Comparison of ENCODE assay signal across 1 cellular context in genomic region chr10:103493911-103494877, GRCh38.
TF ChIP-seq lines count a peak whose summit lies in the region.

No MANE protein-coding gene starts in this region.

TF ChIP-seq in HEK293, 187 proteins besides CTCF, POLR2A, EP300 and RAD21 (continued from another document and continues in another):
- TF ChIP-seq ELK4 (IDR thresholded peaks at IDR 0.05; ENCODE audit: borderline replicate concordance, low read depth, low read length) (no peak), ZNF768 (tag by site-specific recombination; IDR thresholded peaks at IDR 0.05) (no peak), ZSCAN5A (tag by site-specific recombination; IDR thresholded peaks at IDR 0.05) (no peak), ZSCAN16 (tag by site-specific recombination; IDR thresholded peaks at IDR 0.05) (no peak), ZNF596 (tag by site-specific recombination; IDR thresholded peaks at IDR 0.05) (no peak), ZBTB7A (tag by site-specific recombination; IDR thresholded peaks at IDR 0.05; ENCODE audit: low read depth) (0 out of 2 replicates have a peak, but pooled peaks have one; percentile 31), ZNF624 (tag by site-specific recombination; IDR thresholded peaks at IDR 0.05) (no peak), ZNF654 (tag by site-specific recombination; IDR thresholded peaks at IDR 0.05; ENCODE audit: low read depth) (no peak), ZNF501 (tag by site-specific recombination; IDR thresholded peaks at IDR 0.05) (no peak), ZFP69B (tag by site-specific recombination; IDR thresholded peaks at IDR 0.05) (no peak), ATF2 (tag by site-specific recombination; IDR thresholded peaks at IDR 0.05; ENCODE audit: low read depth) (no peak), ZNF433 (tag by site-specific recombination; IDR thresholded peaks at IDR 0.05; ENCODE audit: low read depth) (no peak), ZNF423 (tag by site-specific recombination; IDR thresholded peaks at IDR 0.05) (0 out of 2 replicates have a peak, but pooled peaks have one; percentile 16), KLF1 (tag by site-specific recombination; IDR thresholded peaks at IDR 0.05) (no peak), SCRT1 (tag by site-specific recombination; IDR thresholded peaks at IDR 0.05; ENCODE audit: borderline replicate concordance) (peak; percentile 95), ZNF785 (tag by site-specific recombination; IDR thresholded peaks at IDR 0.05) (no peak), ZNF184 (tag by site-specific recombination; IDR thresholded peaks at IDR 0.05) (no peak), ZNF521 (tag by site-specific recombination; IDR thresholded peaks at IDR 0.05) (no peak), HOXC10 (CRISPR knock-in tag; IDR thresholded peaks at IDR 0.05) (no peak), ZNF37A (tag by site-specific recombination; IDR thresholded peaks at IDR 0.05) (no peak), ZNF621 (tag by site-specific recombination; IDR thresholded peaks at IDR 0.05) (no peak), ZNF76 (tag by site-specific recombination; IDR thresholded peaks at IDR 0.05; ENCODE audit: borderline replicate concordance, low read depth) (peak; percentile 45; the same call in 1 of the 2 replicates), ZBTB8A (tag by site-specific recombination; IDR thresholded peaks at IDR 0.05) (no peak), ZBTB21 (tag by site-specific recombination; IDR thresholded peaks at IDR 0.05) (no peak), ZNF2 (tag by site-specific recombination; IDR thresholded peaks at IDR 0.05) (peak; percentile 84), ZNF292 (tag by site-specific recombination; IDR thresholded peaks at IDR 0.05; ENCODE audit: borderline replicate concordance, low read depth) (no peak), ZNF549 (tag by site-specific recombination; IDR thresholded peaks at IDR 0.05) (no peak), SCRT2 (tag by site-specific recombination; IDR thresholded peaks at IDR 0.05) (peak; percentile 99), ZNF626 (tag by site-specific recombination; IDR thresholded peaks at IDR 0.05) (no peak), ZNF24 (tag by site-specific recombination; IDR thresholded peaks at IDR 0.05) (no peak), ZNF776 (tag by site-specific recombination; IDR thresholded peaks at IDR 0.05; ENCODE audit: borderline replicate concordance) (no peak), ZNF777 (tag by site-specific recombination; IDR thresholded peaks at IDR 0.05; ENCODE audit: borderline replicate concordance) (peak; percentile 83), ZNF223 (tag by site-specific recombination; IDR thresholded peaks at IDR 0.05) (no peak), REPIN1 (tag by site-specific recombination; IDR thresholded peaks at IDR 0.05; ENCODE audit: low read depth) (no peak), ZBTB48 (tag by site-specific recombination; IDR thresholded peaks at IDR 0.05) (0 out of 2 replicates have a peak, but pooled peaks have one; percentile 15), SALL2 (tag by site-specific recombination; IDR thresholded peaks at IDR 0.05; ENCODE audit: borderline replicate concordance) (no peak), OSR2 (tag by site-specific recombination; IDR thresholded peaks at IDR 0.05) (no peak), ZNF701 (tag by site-specific recombination; IDR thresholded peaks at IDR 0.05) (no peak), MZF1 (tag by site-specific recombination; IDR thresholded peaks at IDR 0.05; ENCODE audit: borderline replicate concordance) (no peak), PBX3 (CRISPR knock-in tag; IDR thresholded peaks at IDR 0.05) (no peak), ZNF155 (tag by site-specific recombination; IDR thresholded peaks at IDR 0.05) (no peak), ZNF473 (tag by site-specific recombination; IDR thresholded peaks at IDR 0.05) (no peak), ZNF211 (tag by site-specific recombination; IDR thresholded peaks at IDR 0.05; ENCODE audit: low read depth) (no peak), ZNF169 (tag by site-specific recombination; IDR thresholded peaks at IDR 0.05) (no peak), ZNF341 (tag by site-specific recombination; IDR thresholded peaks at IDR 0.05; ENCODE audit: low read depth) (no peak; the same call in 1 of the 2 replicates), ZNF366 (tag by site-specific recombination; conservative IDR thresholded peaks at IDR 0.05) (peak; percentile 31; the same call in 1 of the 2 replicates), ZNF354C (tag by site-specific recombination; IDR thresholded peaks at IDR 0.05; ENCODE audit: borderline replicate concordance, low read depth) (no peak), ZNF510 (tag by site-specific recombination; IDR thresholded peaks at IDR 0.05; ENCODE audit: insufficient replicate concordance) (no peak), ZNF707 (tag by site-specific recombination; IDR thresholded peaks at IDR 0.05) (no peak), SP3 (tag by site-specific recombination; IDR thresholded peaks at IDR 0.05) (no peak), KLF16 (tag by site-specific recombination; IDR thresholded peaks at IDR 0.05) (no peak), ZNF404 (tag by site-specific recombination; IDR thresholded peaks at IDR 0.05) (no peak), OVOL3 (tag by site-specific recombination; IDR thresholded peaks at IDR 0.05) (no peak), MEIS1 (CRISPR knock-in tag; IDR thresholded peaks at IDR 0.05; ENCODE audit: borderline replicate concordance) (no peak), ZNF426 (tag by site-specific recombination; IDR thresholded peaks at IDR 0.05) (no peak), KLF7 (tag by site-specific recombination; IDR thresholded peaks at IDR 0.05; ENCODE audit: borderline replicate concordance) (no peak), GLI2 (tag by site-specific recombination; IDR thresholded peaks at IDR 0.05; ENCODE audit: borderline replicate concordance, low read depth) (no peak), ZNF266 (tag by site-specific recombination; IDR thresholded peaks at IDR 0.05; ENCODE audit: low read depth) (no peak), ZNF660 (tag by site-specific recombination; IDR thresholded peaks at IDR 0.05) (peak; percentile 34; the same call in 1 of the 2 replicates), ZFP41 (tag by site-specific recombination; IDR thresholded peaks at IDR 0.05; ENCODE audit: borderline replicate concordance) (no peak)
- TF ChIP-seq, protein P1, sequence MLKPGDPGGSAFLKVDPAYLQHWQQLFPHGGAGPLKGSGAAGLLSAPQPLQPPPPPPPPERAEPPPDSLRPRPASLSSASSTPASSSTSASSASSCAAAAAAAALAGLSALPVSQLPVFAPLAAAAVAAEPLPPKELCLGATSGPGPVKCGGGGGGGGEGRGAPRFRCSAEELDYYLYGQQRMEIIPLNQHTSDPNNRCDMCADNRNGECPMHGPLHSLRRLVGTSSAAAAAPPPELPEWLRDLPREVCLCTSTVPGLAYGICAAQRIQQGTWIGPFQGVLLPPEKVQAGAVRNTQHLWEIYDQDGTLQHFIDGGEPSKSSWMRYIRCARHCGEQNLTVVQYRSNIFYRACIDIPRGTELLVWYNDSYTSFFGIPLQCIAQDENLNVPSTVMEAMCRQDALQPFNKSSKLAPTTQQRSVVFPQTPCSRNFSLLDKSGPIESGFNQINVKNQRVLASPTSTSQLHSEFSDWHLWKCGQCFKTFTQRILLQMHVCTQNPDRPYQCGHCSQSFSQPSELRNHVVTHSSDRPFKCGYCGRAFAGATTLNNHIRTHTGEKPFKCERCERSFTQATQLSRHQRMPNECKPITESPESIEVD (tag by site-specific recombination; IDR thresholded peaks at IDR 0.05), result no peak
- TF ChIP-seq, protein P2, sequence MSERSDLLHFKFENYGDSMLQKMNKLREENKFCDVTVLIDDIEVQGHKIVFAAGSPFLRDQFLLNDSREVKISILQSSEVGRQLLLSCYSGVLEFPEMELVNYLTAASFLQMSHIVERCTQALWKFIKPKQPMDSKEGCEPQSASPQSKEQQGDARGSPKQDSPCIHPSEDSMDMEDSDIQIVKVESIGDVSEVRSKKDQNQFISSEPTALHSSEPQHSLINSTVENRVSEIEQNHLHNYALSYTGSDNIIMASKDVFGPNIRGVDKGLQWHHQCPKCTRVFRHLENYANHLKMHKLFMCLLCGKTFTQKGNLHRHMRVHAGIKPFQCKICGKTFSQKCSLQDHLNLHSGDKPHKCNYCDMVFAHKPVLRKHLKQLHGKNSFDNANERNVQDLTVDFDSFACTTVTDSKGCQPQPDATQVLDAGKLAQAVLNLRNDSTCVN (tag by site-specific recombination; optimal IDR thresholded peaks at IDR 0.05), result peak; percentile 70
- TF ChIP-seq, protein P3, sequence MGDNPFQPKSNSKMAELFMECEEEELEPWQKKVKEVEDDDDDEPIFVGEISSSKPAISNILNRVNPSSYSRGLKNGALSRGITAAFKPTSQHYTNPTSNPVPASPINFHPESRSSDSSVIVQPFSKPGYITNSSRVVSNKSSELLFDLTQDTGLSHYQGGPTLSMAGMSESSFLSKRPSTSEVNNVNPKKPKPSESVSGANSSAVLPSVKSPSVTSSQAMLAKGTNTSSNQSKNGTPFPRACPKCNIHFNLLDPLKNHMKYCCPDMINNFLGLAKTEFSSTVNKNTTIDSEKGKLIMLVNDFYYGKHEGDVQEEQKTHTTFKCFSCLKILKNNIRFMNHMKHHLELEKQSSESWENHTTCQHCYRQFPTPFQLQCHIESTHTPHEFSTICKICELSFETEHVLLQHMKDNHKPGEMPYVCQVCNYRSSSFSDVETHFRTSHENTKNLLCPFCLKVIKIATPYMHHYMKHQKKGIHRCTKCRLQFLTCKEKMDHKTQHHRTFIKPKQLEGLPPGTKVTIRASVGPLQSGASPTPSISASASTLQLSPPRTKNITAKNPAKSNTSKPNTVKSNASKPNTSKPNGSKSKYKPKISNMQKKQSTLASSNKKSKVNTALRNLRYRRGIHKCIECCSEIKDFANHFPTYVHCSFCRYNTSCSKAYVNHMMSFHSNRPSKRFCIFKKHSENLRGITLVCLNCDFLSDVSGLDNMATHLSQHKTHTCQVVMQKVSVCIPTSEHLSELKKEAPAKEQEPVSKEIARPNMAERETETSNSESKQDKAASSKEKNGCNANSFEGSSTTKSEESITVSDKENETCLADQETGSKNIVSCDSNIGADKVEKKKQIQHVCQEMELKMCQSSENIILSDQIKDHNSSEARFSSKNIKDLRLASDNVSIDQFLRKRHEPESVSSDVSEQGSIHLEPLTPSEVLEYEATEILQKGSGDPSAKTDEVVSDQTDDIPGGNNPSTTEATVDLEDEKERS (tag by site-specific recombination; IDR thresholded peaks at IDR 0.05), result no peak
- TF ChIP-seq, protein P4, sequence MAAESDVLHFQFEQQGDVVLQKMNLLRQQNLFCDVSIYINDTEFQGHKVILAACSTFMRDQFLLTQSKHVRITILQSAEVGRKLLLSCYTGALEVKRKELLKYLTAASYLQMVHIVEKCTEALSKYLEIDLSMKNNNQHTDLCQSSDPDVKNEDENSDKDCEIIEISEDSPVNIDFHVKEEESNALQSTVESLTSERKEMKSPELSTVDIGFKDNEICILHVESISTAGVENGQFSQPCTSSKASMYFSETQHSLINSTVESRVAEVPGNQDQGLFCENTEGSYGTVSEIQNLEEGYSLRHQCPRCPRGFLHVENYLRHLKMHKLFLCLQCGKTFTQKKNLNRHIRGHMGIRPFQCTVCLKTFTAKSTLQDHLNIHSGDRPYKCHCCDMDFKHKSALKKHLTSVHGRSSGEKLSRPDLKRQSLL (tag by site-specific recombination; IDR thresholded peaks at IDR 0.05), result no peak
- TF ChIP-seq, protein P5, sequence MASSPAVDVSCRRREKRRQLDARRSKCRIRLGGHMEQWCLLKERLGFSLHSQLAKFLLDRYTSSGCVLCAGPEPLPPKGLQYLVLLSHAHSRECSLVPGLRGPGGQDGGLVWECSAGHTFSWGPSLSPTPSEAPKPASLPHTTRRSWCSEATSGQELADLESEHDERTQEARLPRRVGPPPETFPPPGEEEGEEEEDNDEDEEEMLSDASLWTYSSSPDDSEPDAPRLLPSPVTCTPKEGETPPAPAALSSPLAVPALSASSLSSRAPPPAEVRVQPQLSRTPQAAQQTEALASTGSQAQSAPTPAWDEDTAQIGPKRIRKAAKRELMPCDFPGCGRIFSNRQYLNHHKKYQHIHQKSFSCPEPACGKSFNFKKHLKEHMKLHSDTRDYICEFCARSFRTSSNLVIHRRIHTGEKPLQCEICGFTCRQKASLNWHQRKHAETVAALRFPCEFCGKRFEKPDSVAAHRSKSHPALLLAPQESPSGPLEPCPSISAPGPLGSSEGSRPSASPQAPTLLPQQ (tag by site-specific recombination; IDR thresholded peaks at IDR 0.05), result peak; percentile 21; the same call in 1 of the 2 replicates
